ENCODE assay signal across 9 cellular contexts in the genomic region with DNA sequence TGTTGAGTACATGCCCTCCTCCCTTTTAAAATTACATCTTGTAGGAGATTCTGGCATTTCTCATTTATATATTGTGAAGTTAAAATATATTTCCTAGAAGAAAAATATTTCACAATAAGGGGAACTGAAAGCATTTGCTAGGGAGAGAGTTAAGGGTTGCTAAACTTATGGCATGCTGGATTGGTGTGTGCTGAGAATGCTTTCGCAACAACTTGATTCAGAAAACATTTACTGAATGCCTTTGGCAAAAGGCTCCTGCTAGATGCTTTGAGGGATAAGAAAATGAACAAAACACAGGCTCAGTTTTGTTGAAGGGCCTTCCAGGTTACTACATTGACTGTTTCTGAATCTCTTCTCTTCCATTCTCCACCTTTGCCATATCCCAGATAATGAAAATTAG.
DNase-seq lines count a peak whose midpoint lies in the region.
"Had no signal": no experiment of that assay in that cellular context is flagged by ENCODE, and none has a peak within 500 bp of the region (broad histone marks: within the 10 kb centered on the region; RNA-seq: fewer than 3 reads in every experiment).

No MANE protein-coding gene starts in this region.

- in situ Hi-C loops in ACHN (cut with HindIII; ENCODE audit: low pct_ligation_motif_present, low pct_unique_long_range_greater_than_20kb, low sequenced_read_pairs) = no loop called here

- DNase-seq in ACHN (peak; percentile 35), NAMALWA (ENCODE audit: low spot score) (peak; percentile 11), dedifferentiated amniotic fluid mesenchymal stem cell (ENCODE audit: extremely low spot score) (peak; percentile 88), midbrain (lab: John Stamatoyannopoulos, UW) (peak; percentile 45), cortex of kidney (lab: John Stamatoyannopoulos, UW) (no peak), dermis blood vessel endothelial cell (no peak), putamen (ENCODE audit: low spot score) (no peak)
- no peak for DNase-seq in activated CD8-positive, alpha-beta memory T cell treated with anti-CD3 and anti-CD28 coated beads, Interleukin-2, amount 50 U/mL, for 48 hours
- DNase-seq: NCI-H2171 had no signal

Comparison
In these comparisons a context has a peak if more than half of its experiments do, and no peak if none do; other contexts are left out.
1. DNase-seq: peak in ACHN (single experiment), NAMALWA (single experiment), dedifferentiated amniotic fluid mesenchymal stem cell (single experiment) and midbrain (single experiment); none in activated CD8-positive, alpha-beta memory T cell treated with anti-CD3 and anti-CD28 coated beads, Interleukin-2, amount 50 U/mL, for 48 hours (single experiment), cortex of kidney (single experiment), dermis blood vessel endothelial cell (single experiment) and putamen (single experiment).